In genomic region chr14:70907996-70908917, GRCh38 we compare ENCODE assay signal across 1 cellular context.
TF ChIP-seq lines count a peak whose summit lies in the region.

No MANE protein-coding gene starts in this region.

TF ChIP-seq in HEK293, 187 proteins besides CTCF, POLR2A, EP300 and RAD21 (continued from another document and continues in another):
- TF ChIP-seq AEBP2 (tag by site-specific recombination; IDR thresholded peaks at IDR 0.05; ENCODE audit: borderline replicate concordance) (no peak), ZFHX2 (tag by site-specific recombination; conservative IDR thresholded peaks at IDR 0.05) (peak; percentile 82), ZNF335 (tag by site-specific recombination; conservative IDR thresholded peaks at IDR 0.05) (peak; percentile 55), ZNF26 (tag by site-specific recombination; IDR thresholded peaks at IDR 0.05) (no peak), ZBTB10 (tag by site-specific recombination; IDR thresholded peaks at IDR 0.05) (peak; percentile 33; the same call in 1 of the 2 replicates), SP7 (tag by site-specific recombination; IDR thresholded peaks at IDR 0.05) (0 out of 2 replicates have a peak, but pooled peaks have one; percentile 23), YY2 (tag by site-specific recombination; IDR thresholded peaks at IDR 0.05) (no peak), ZNF394 (tag by site-specific recombination; IDR thresholded peaks at IDR 0.05; ENCODE audit: borderline replicate concordance) (peak; percentile 72; the same call in 1 of the 2 replicates), ZNF571 (tag by site-specific recombination; IDR thresholded peaks at IDR 0.05) (no peak), ZNF777 (tag by site-specific recombination; IDR thresholded peaks at IDR 0.05; ENCODE audit: borderline replicate concordance) (no peak), YY1 (tag by site-specific recombination; IDR thresholded peaks at IDR 0.05) (no peak), ZNF747 (tag by site-specific recombination; IDR thresholded peaks at IDR 0.05) (no peak), ZNF133 (tag by site-specific recombination; IDR thresholded peaks at IDR 0.05) (no peak), ZBTB20 (tag by site-specific recombination; IDR thresholded peaks at IDR 0.05) (peak; percentile 57), ZFP69B (tag by site-specific recombination; IDR thresholded peaks at IDR 0.05) (no peak), ZXDB (tag by site-specific recombination; IDR thresholded peaks at IDR 0.05) (peak; percentile 18; the same call in 1 of the 2 replicates), ZNF146 (tag by site-specific recombination; IDR thresholded peaks at IDR 0.05) (no peak), ZNF580 (tag by site-specific recombination; IDR thresholded peaks at IDR 0.05) (no peak), ZBTB17 (tag by site-specific recombination; IDR thresholded peaks at IDR 0.05) (peak; percentile 68), PATZ1 (tag by site-specific recombination; IDR thresholded peaks at IDR 0.05) (peak; percentile 50; the same call in 1 of the 2 replicates), OSR2 (tag by site-specific recombination; IDR thresholded peaks at IDR 0.05) (no peak), ZNF658 (tag by site-specific recombination; IDR thresholded peaks at IDR 0.05) (no peak), GLIS1 (tag by site-specific recombination; IDR thresholded peaks at IDR 0.05) (no peak), ZNF362 (tag by site-specific recombination; IDR thresholded peaks at IDR 0.05) (no peak), PRDM2 (tag by site-specific recombination; IDR thresholded peaks at IDR 0.05; ENCODE audit: borderline replicate concordance) (no peak), ZNF24 (tag by site-specific recombination; IDR thresholded peaks at IDR 0.05) (no peak), ZNF239 (tag by site-specific recombination; IDR thresholded peaks at IDR 0.05) (no peak), ZBTB26 (tag by site-specific recombination; optimal IDR thresholded peaks at IDR 0.05) (peak; percentile 77), KLF16 (tag by site-specific recombination; IDR thresholded peaks at IDR 0.05) (0 out of 2 replicates have a peak, but pooled peaks have one; percentile 28), ZNF184 (tag by site-specific recombination; IDR thresholded peaks at IDR 0.05) (no peak), ELK4 (IDR thresholded peaks at IDR 0.05; ENCODE audit: borderline replicate concordance, low read depth, low read length) (no peak), ZNF266 (tag by site-specific recombination; IDR thresholded peaks at IDR 0.05; ENCODE audit: low read depth) (no peak), EGR2 (tag by site-specific recombination; IDR thresholded peaks at IDR 0.05; ENCODE audit: low read depth) (peak; percentile 62), SCRT2 (tag by site-specific recombination; IDR thresholded peaks at IDR 0.05) (peak; percentile 95), GLIS2 (tag by site-specific recombination; IDR thresholded peaks at IDR 0.05) (peak; percentile 70; the same call in 1 of the 2 replicates), SP2 (tag by site-specific recombination; IDR thresholded peaks at IDR 0.05) (no peak), ZNF514 (tag by site-specific recombination; IDR thresholded peaks at IDR 0.05) (no peak), ZNF157 (tag by site-specific recombination; IDR thresholded peaks at IDR 0.05) (no peak), TSHZ1 (tag by site-specific recombination; IDR thresholded peaks at IDR 0.05; ENCODE audit: borderline replicate concordance) (no peak)
